ENCODE assay signal across 15 cellular contexts in genomic region chr15:101198031-101198430, GRCh38. TPM values are rescaled to one million over a fixed set of nuclear protein-coding genes. Genes with fewer than 3 reads are reported as not detected.
DNase-seq lines count a peak whose midpoint lies in the region; ATAC-seq and TF ChIP-seq lines count a peak whose summit lies in the region.
"Had no signal": no experiment of that assay in that cellular context is flagged by ENCODE, and none has a peak within 500 bp of the region (broad histone marks: within the 10 kb centered on the region; RNA-seq: fewer than 3 reads in every experiment).

No MANE protein-coding gene starts in this region.

- no peak overlapping the region; the same call in 1 of the 2 replicates for H3K9ac ChIP-seq in GM23248

- H3K27me3 ChIP-seq in AG04450 (ENCODE audit: control insufficient read depth, insufficient read depth, low read length) (no peaks in the 10 kb centered on the region), GM23248 (replicated peaks; ENCODE audit: insufficient read depth) (no peaks in the 10 kb centered on the region), PC-9 (ENCODE audit: insufficient read depth, low read depth) (no peaks in the 10 kb centered on the region)
- H3K27me3 ChIP-seq: foreskin keratinocyte had no signal

- H3K4me1 Mint-ChIP-seq in activated naive CD8-positive, alpha-beta T cell treated with anti-CD3 and anti-CD28 coated beads, Interleukin-2, amount 50 U/mL, for 24 hours = peaks cover 93% of the 10 kb centered on the region
- H3K4me1 Mint-ChIP-seq in nephron = peaks cover 79% of the 10 kb centered on the region

- no peak overlapping the region for H3K4me3 ChIP-seq in AG04450 (ENCODE audit: low read depth, low read length)
- H3K4me3 ChIP-seq in GM23248 = no peak overlapping the region
- no peak overlapping the region for H3K4me3 ChIP-seq in PC-9

- peaks cover 26% of the 10 kb centered on the region for H3K36me3 Mint-ChIP-seq in activated naive CD8-positive, alpha-beta T cell treated with anti-CD3 and anti-CD28 coated beads, Interleukin-2, amount 50 U/mL, for 24 hours (ENCODE audit: low read depth)
- no peaks in the 10 kb centered on the region for H3K36me3 Mint-ChIP-seq in nephron (ENCODE audit: low read depth)
- H3K36me3 Mint-ChIP-seq: CD8-positive, alpha-beta T cell had no signal

- no peaks in the 10 kb centered on the region for H4K20me1 ChIP-seq in GM23248 (ENCODE audit: insufficient read depth)
- peaks cover 23% of the 10 kb centered on the region for H4K20me1 ChIP-seq in PC-9 (ENCODE audit: insufficient read depth)

- intact Hi-C loops in PC-9 (cut with micrococcal nuclease; ENCODE audit: unreplicated experiment) (no loop called here), sciatic nerve (cut with DNase I) (no loop called here)

- H3K9me3 Mint-ChIP-seq in activated naive CD8-positive, alpha-beta T cell treated with anti-CD3 and anti-CD28 coated beads, Interleukin-2, amount 50 U/mL, for 24 hours = no peaks in the 10 kb centered on the region
- H3K9me3 Mint-ChIP-seq in nephron = no peaks in the 10 kb centered on the region
- H3K9me3 Mint-ChIP-seq: CD8-positive, alpha-beta T cell had no signal

- H2AFZ ChIP-seq in GM23248 = no peak overlapping the region
- H2AFZ ChIP-seq in PC-9 = no peak overlapping the region

- TF ChIP-seq CTCF in AG04450 (IDR thresholded peaks at IDR 0.05; ENCODE audit: low read depth, low read length) = no peak
- TF ChIP-seq CTCF in nephron (IDR thresholded peaks at IDR 0.05; ENCODE audit: unreplicated experiment in 3 of 3) = no peak
- TF ChIP-seq CTCF in PC-9 (conservative IDR thresholded peaks at IDR 0.05) = no peak

- no peak overlapping the region for H3K4me3 Mint-ChIP-seq in activated naive CD8-positive, alpha-beta T cell treated with anti-CD3 and anti-CD28 coated beads, Interleukin-2, amount 50 U/mL, for 24 hours
- H3K4me3 Mint-ChIP-seq in nephron = no peak overlapping the region
- H3K4me3 Mint-ChIP-seq: CD8-positive, alpha-beta T cell had no signal

- H3F3A ChIP-seq in GM23248 (ENCODE audit: insufficient read depth) (peaks cover 54% of the 10 kb centered on the region), PC-9 (ENCODE audit: insufficient read depth, low read depth) (no peaks in the 10 kb centered on the region; the same call in 1 of the 2 replicates)

- H3K79me2 ChIP-seq in GM23248 (ENCODE audit: insufficient read depth) (peaks cover 81% of the 10 kb centered on the region), PC-9 (ENCODE audit: low read depth) (peaks cover 19% of the 10 kb centered on the region; the same call in 1 of the 2 replicates)

- no TSS peak for BruUV-seq in PC-9 (replicated peaks; lab: Mats Ljungman, UMichigan)

- POLR2A ChIA-PET in AG04450 (lab: Yijun Ruan, JAX) = interaction anchor here (1.1 to 2.1 kb wide), 3 partner anchors 9 to 70 kb away, joined by 3 to 10 read pairs (median 7); no protein-coding TSS in a partner anchor
- POLR2A ChIA-PET in PC-9 (lab: Charles Lee; ENCODE audit: unreplicated experiment) = no interaction called here

- in situ Hi-C loops in GM23248 (cut with MboI) = no loop called here

- H3K4me2 ChIP-seq in GM23248 (ENCODE audit: unreplicated experiment) (no peak overlapping the region), PC-9 (no peak overlapping the region)

- peak overlapping the region; percentile 87 for H3K27ac ChIP-seq in AG04450 (ENCODE audit: low read depth, low read length)
- H3K27ac ChIP-seq in GM23248 = peak overlapping the region; percentile 94
- no peak overlapping the region for H3K27ac ChIP-seq in PC-9
- H3K27ac ChIP-seq: foreskin keratinocyte had no signal

- no peaks in the 10 kb centered on the region for H3K27me3 Mint-ChIP-seq in activated naive CD8-positive, alpha-beta T cell treated with anti-CD3 and anti-CD28 coated beads, Interleukin-2, amount 50 U/mL, for 24 hours
- H3K27me3 Mint-ChIP-seq in nephron (ENCODE audit: low read depth) = no peaks in the 10 kb centered on the region

- CTCF ChIA-PET in AG04450 (lab: Charles Lee) (interaction anchor here (0.9 kb wide), 1 partner anchor 189 kb away, joined by 3 read pairs; no protein-coding TSS in a partner anchor), PC-9 (lab: Charles Lee) (no interaction called here)

- H3K9me2 ChIP-seq in GM23248 (ENCODE audit: insufficient read depth) (no peaks in the 10 kb centered on the region), PC-9 (ENCODE audit: insufficient read depth) (no peaks in the 10 kb centered on the region)

- 66 to 79% methylated on average over 12 of the region's 12 CpGs for WGBS in GM23248 (ENCODE audit: low coverage in 1 of 2, low lambda C conversion rate in 2 of 2, missing lambda C conversion rate in 2 of 2), 2 experiments

- H3K9me3 ChIP-seq in AG04450 (ENCODE audit: control insufficient read depth, insufficient read depth, low read length) = no peaks in the 10 kb centered on the region
- no peaks in the 10 kb centered on the region for H3K9me3 ChIP-seq in GM23248 (ENCODE audit: low read depth)
- H3K9me3 ChIP-seq in PC-9 (ENCODE audit: insufficient read depth, low read depth) = no peaks in the 10 kb centered on the region

- ATAC-seq in activated naive CD8-positive, alpha-beta T cell treated with anti-CD3 and anti-CD28 coated beads, Interleukin-2, amount 50 U/mL, for 24 hours = no peak
- ATAC-seq in sciatic nerve = no peak
- ATAC-seq: CD8-positive, alpha-beta T cell; foreskin keratinocyte; right cardiac atrium had no signal

- peaks cover 53% of the 10 kb centered on the region for H3K4me1 ChIP-seq in GM23248 (ENCODE audit: insufficient read depth)
- H3K4me1 ChIP-seq in PC-9 (replicated peaks; ENCODE audit: insufficient read depth) = no peaks in the 10 kb centered on the region

- H3K36me3 ChIP-seq in GM23248 (ENCODE audit: low read depth) (no peaks in the 10 kb centered on the region), PC-9 (ENCODE audit: low read depth) (no peaks in the 10 kb centered on the region)

- DNase-seq in AG04450 (ENCODE audit: low read depth, low spot score) (no peak), GM23248 (no peak), NOMO-1 (lab: John Stamatoyannopoulos, UW; ENCODE audit: unreplicated experiment in 2 of 2) (no peak), PC-9 (no peak), sciatic nerve (ENCODE audit: low spot score) (no peak)
- no peak for DNase-seq in activated naive CD8-positive, alpha-beta T cell treated with anti-CD3 and anti-CD28 coated beads, Interleukin-2, amount 50 U/mL, for 24 hours
- DNase-seq: aorta; CD8-positive, alpha-beta T cell; effector CD8-positive, alpha-beta T cell; EL; foreskin keratinocyte; islet precursor cell; NCI-H1105 treated with DMSO at 0.1 percent for 48 hours had no signal

- H3K27ac Mint-ChIP-seq in activated naive CD8-positive, alpha-beta T cell treated with anti-CD3 and anti-CD28 coated beads, Interleukin-2, amount 50 U/mL, for 24 hours = peak overlapping the region; percentile 94
- peak overlapping the region; percentile 47 to 78 (median 52) for H3K27ac Mint-ChIP-seq in nephron
- H3K27ac Mint-ChIP-seq: CD8-positive, alpha-beta T cell had no signal

RNA-seq across cellular contexts. Expression of gene CHSY1, which starts 53.8 kb away (rescaled TPM):
- 44.6 and 49.2 TPM in 2 replicates for polyA plus RNA-seq in AG04450 (2011; rRNA removed)
- 40.1 and 49.5 TPM in 2 replicates for polyA minus RNA-seq in AG04450 (2011; rRNA and poly(A)+ RNA removed)
- 29.8 and 31.3 TPM in 2 replicates for total RNA-seq in GM23248 (2014; rRNA removed; shearing (Covaris generic))
- polyA plus RNA-seq in GM23248 (2016; fragmentation: Nextera tagmentation; extraction: Ambion mirVana) = 4.8 and 5.2 TPM in 2 replicates
- 10.3 and 10.7 TPM in 2 replicates for total RNA-seq in PC-9 (2021)
- 53.2 TPM for total RNA-seq in sciatic nerve
